8 cellular contexts compared by ENCODE assay signal in the genomic region with DNA sequence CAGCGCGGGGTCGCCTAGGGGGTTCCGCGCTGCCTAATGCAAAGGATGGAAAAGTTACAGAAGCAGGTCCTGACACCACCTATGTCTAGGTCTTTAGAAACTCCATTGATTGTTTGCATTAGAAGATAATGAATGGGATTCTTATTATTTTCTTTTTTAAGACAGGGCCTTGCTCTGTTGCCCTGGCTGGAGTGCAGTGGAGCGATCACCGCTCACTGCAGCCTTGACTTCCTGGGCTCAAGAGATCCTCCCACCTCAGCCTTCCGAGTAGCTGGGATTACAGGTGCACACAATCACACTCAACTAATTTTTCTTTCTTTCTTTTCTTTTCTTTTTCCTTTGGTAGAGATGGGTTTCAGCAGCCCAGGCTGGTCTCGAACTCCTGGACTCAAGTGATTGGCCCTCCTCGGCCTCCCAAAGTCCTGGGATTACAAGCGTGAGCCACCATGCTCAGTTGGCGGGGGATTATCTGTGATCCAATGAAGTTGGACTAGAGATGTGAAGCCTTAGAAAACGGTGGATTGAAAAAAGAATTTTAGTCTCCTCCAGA.
DNase-seq lines count a peak whose midpoint lies in the region; ATAC-seq and TF ChIP-seq lines count a peak whose summit lies in the region.

No MANE protein-coding gene starts in this region.

- H3F3A ChIP-seq in DOHH2 (ENCODE audit: control insufficient read depth, insufficient read depth) (peaks cover 11% of the 10 kb centered on the region; the same call in 1 of the 2 replicates), MM.1S (ENCODE audit: insufficient read depth, low read length) (peaks cover 9% of the 10 kb centered on the region)

- no peak for TF ChIP-seq CTCF in DOHH2 (IDR thresholded peaks at IDR 0.05; ENCODE audit: low read depth, low read length, poor library complexity, severe bottlenecking)
- TF ChIP-seq CTCF in MM.1S (IDR thresholded peaks at IDR 0.05; ENCODE audit: low read length): no peak
- TF ChIP-seq CTCF in epithelial cell of esophagus (IDR thresholded peaks at IDR 0.05; ENCODE audit: insufficient read depth, low read depth, low read length, missing control alignments): no peak
- no peak for TF ChIP-seq CTCF in retinal pigment epithelial cell (conservative IDR thresholded peaks at IDR 0.05; ENCODE audit: low read depth, low read length)

- peak overlapping the region; percentile 32; the same call in 1 of the 2 replicates for H3K9ac ChIP-seq in MM.1S (ENCODE audit: low read length)

- H3K36me3 ChIP-seq in DOHH2 (ENCODE audit: control insufficient read depth, low read length): peaks cover 39% of the 10 kb centered on the region
- H3K36me3 ChIP-seq in MM.1S (replicated peaks; ENCODE audit: insufficient read depth, low read length): peaks cover 4% of the 10 kb centered on the region

- H4K20me1 ChIP-seq in DOHH2 (ENCODE audit: control insufficient read depth, insufficient read depth, low read depth, low read length) (no peaks in the 10 kb centered on the region), MM.1S (ENCODE audit: insufficient read depth, low read length) (no peaks in the 10 kb centered on the region)

- H3K4me3 ChIP-seq in DOHH2 (ENCODE audit: low read length): peak overlapping the region; percentile 99
- H3K4me3 ChIP-seq in MM.1S (ENCODE audit: low read length): peak overlapping the region; percentile 95
- H3K4me3 ChIP-seq in epithelial cell of esophagus (ENCODE audit: low read length): peak overlapping the region; percentile 64
- peak overlapping the region; percentile 80 for H3K4me3 ChIP-seq in retinal pigment epithelial cell (ENCODE audit: low read length)

- ATAC-seq in GM21786 (IDR thresholded peaks at IDR 0.05; ENCODE audit: unreplicated experiment): peak; percentile 13

- H3K4me2 ChIP-seq in DOHH2 (ENCODE audit: low read length) (peak overlapping the region; percentile 90), MM.1S (ENCODE audit: low read depth, low read length) (peak overlapping the region; percentile 97)

- no peaks in the 10 kb centered on the region for H3K9me3 ChIP-seq in DOHH2 (ENCODE audit: control insufficient read depth, insufficient read depth, low read length)
- H3K9me3 ChIP-seq in MM.1S (replicated peaks; ENCODE audit: insufficient read depth, low read length): no peaks in the 10 kb centered on the region

- H3K9me2 ChIP-seq in DOHH2 (replicated peaks; ENCODE audit: control insufficient read depth, low read length) (no peaks in the 10 kb centered on the region), MM.1S (replicated peaks; ENCODE audit: insufficient read depth, low read length) (no peaks in the 10 kb centered on the region)

- DNase-seq in MM.1S: no peak
- no peak for DNase-seq in epithelial cell of esophagus (ENCODE audit: low read depth)
- DNase-seq in retinal pigment epithelial cell (ENCODE audit: low read depth): no peak
- no peak for DNase-seq in stimulated activated naive CD4-positive, alpha-beta T cell treated with Interleukin-2 at 50 U/mL for 16 hours (lab: John Stamatoyannopoulos, UW)
- no peak for DNase-seq in amygdala (lab: John Stamatoyannopoulos, UW)
- DNase-seq in NCI-H510A (lab: John Stamatoyannopoulos, UW): no peak

- H3K4me1 ChIP-seq in DOHH2 (ENCODE audit: control insufficient read depth, low read length) (peaks cover 39% of the 10 kb centered on the region), MM.1S (ENCODE audit: low read length) (peaks cover 11% of the 10 kb centered on the region)

- H3K79me2 ChIP-seq in DOHH2 (ENCODE audit: control insufficient read depth, low read length) (peaks cover 34% of the 10 kb centered on the region), MM.1S (ENCODE audit: low read length) (0 out of 2 replicates have a peak, but pooled peaks cover 6% of the 10 kb centered on the region)

- H2AFZ ChIP-seq in MM.1S (ENCODE audit: low read length): peak overlapping the region; percentile 91

- H3K27ac ChIP-seq in DOHH2 (ENCODE audit: low read depth, low read length) (peak overlapping the region; percentile 85), MM.1S (ENCODE audit: low read length) (peak overlapping the region; percentile 31; the same call in 1 of the 2 replicates)

- no peaks in the 10 kb centered on the region for H3K27me3 ChIP-seq in DOHH2 (ENCODE audit: control insufficient read depth, low read length)
- no peaks in the 10 kb centered on the region for H3K27me3 ChIP-seq in MM.1S (replicated peaks; ENCODE audit: insufficient read depth, low read length)
